In genomic region chr11:66710384-66710930, GRCh38 we compare ENCODE assay signal across 28 cellular contexts.
"Had no signal": no experiment of that assay in that cellular context is flagged by ENCODE, and none has a peak within 500 bp of the region (broad histone marks: within the 10 kb centered on the region; RNA-seq: fewer than 3 reads in every experiment).

No MANE protein-coding gene starts in this region.

- ATAC-seq: activated CD4-positive, alpha-beta T cell treated with anti-CD3 and anti-CD28 coated beads for 36 hours; activated naive CD4-positive, alpha-beta T cell treated with anti-CD3 and anti-CD28 coated beads, Interleukin-2, amount 50 U/mL, for 72 hours; activated T-cell treated with anti-CD3 and anti-CD28 coated beads, Interleukin-2, amount 50 U/mL, for 72 hours; effector memory CD8-positive, alpha-beta T cell; gastrocnemius medialis; T-helper 17 cell had no signal

- H3K4me1 ChIP-seq: esophagus muscularis mucosa, foreskin keratinocyte, gastrocnemius medialis had no signal

- H3K27ac ChIP-seq: brain microvascular endothelial cell, coronary artery, esophagus muscularis mucosa, foreskin keratinocyte, gastrocnemius medialis had no signal

- H3K4me3 ChIP-seq: coronary artery, esophagus muscularis mucosa, gastrocnemius medialis had no signal

- DNase-seq: activated CD4-positive, alpha-beta memory T cell treated with anti-CD3 and anti-CD28 coated beads, Interleukin-2, amount 10 ng/mL, durations not matched to agents 7 days and 5 days; activated CD4-positive, alpha-beta T cell treated with anti-CD3 and anti-CD28 coated beads for 36 hours; activated CD4-positive, alpha-beta T cell treated with anti-CD3 and anti-CD28 coated beads, Interleukin-2, amount 10 ng/mL, durations not matched to agents 7 days and 5 days; activated CD4-positive, alpha-beta T cell treated with anti-CD3 and anti-CD28 coated beads, Interleukin-2, amount 50 U/mL, for 4 hours; activated CD4-positive, CD25-positive, alpha-beta regulatory T cell; activated CD4-positive, CD25-positive, alpha-beta regulatory T cell treated with anti-CD3 and anti-CD28 coated beads, Interleukin-2, amount 50 U/mL, for 72 hours; activated CD8-positive, alpha-beta memory T cell treated with anti-CD3 and anti-CD28 coated beads, Interleukin-2, amount 50 U/mL, for 48 hours; activated gamma-delta T cell; activated naive CD4-positive, alpha-beta T cell; activated naive CD4-positive, alpha-beta T cell treated with anti-CD3 and anti-CD28 coated beads, Interleukin-2, amount 10 ng/mL, durations not matched to agents 7 days and 5 days; activated naive CD8-positive, alpha-beta T cell treated with anti-CD3 and anti-CD28 coated beads, Interleukin-2, amount 10 ng/mL, durations not matched to agents 7 days and 5 days; activated T-cell treated with anti-CD3 and anti-CD28 coated beads for 4 hours; activated T-cell treated with anti-CD3 and anti-CD28 coated beads, Interleukin-2, amount 50 U/mL, for 24 hours; activated T-cell treated with anti-CD3 and anti-CD28 coated beads, Interleukin-2, amount 50 U/mL, for 72 hours; anterior cingulate cortex; brain microvascular endothelial cell; dermis blood vessel endothelial cell; effector CD4-positive, alpha-beta T cell; effector memory CD8-positive, alpha-beta T cell; gastrocnemius medialis; glutamatergic neuron; T-helper 1 cell; T-helper 17 cell; T1000 had no signal

- H3K27me3 ChIP-seq: brain microvascular endothelial cell, esophagus muscularis mucosa, foreskin keratinocyte, gastrocnemius medialis had no signal

- H3K9me3 ChIP-seq: esophagus muscularis mucosa, gastrocnemius medialis had no signal

- H3K36me3 ChIP-seq: brain microvascular endothelial cell, gastrocnemius medialis had no signal
